1 cellular context compared by ENCODE assay signal in genomic region chr13:41148421-41149283, GRCh38.
TF ChIP-seq lines count a peak whose summit lies in the region.

No MANE protein-coding gene starts in this region.

TF ChIP-seq in HEK293, 187 proteins besides CTCF, POLR2A, EP300 and RAD21 (continued from another document and continues in another):
- TF ChIP-seq ZNF221 (tag by site-specific recombination; IDR thresholded peaks at IDR 0.05; ENCODE audit: borderline replicate concordance) (0 out of 2 replicates have a peak, but pooled peaks have one; percentile 45), ZNF223 (tag by site-specific recombination; IDR thresholded peaks at IDR 0.05) (no peak), ZNF133 (tag by site-specific recombination; IDR thresholded peaks at IDR 0.05) (no peak), ZNF558 (tag by site-specific recombination; IDR thresholded peaks at IDR 0.05) (peak; percentile 92), ZNF645 (tag by site-specific recombination; IDR thresholded peaks at IDR 0.05) (no peak), ZBTB20 (tag by site-specific recombination; IDR thresholded peaks at IDR 0.05) (no peak), ZNF138 (tag by site-specific recombination; IDR thresholded peaks at IDR 0.05; ENCODE audit: borderline replicate concordance) (no peak), YY1 (tag by site-specific recombination; IDR thresholded peaks at IDR 0.05) (0 out of 2 replicates have a peak, but pooled peaks have one; percentile 45), ZNF16 (tag by site-specific recombination; IDR thresholded peaks at IDR 0.05; ENCODE audit: low read depth) (no peak), ZNF112 (tag by site-specific recombination; IDR thresholded peaks at IDR 0.05) (no peak; the same call in none of the 2 replicates), ZSCAN30 (tag by site-specific recombination; IDR thresholded peaks at IDR 0.05) (peak; percentile 82; the same call in 1 of the 2 replicates), ZNF121 (tag by site-specific recombination; IDR thresholded peaks at IDR 0.05) (peak; percentile 61), ZNF416 (tag by site-specific recombination; IDR thresholded peaks at IDR 0.05) (peak; percentile 67; the same call in 1 of the 2 replicates), ZNF423 (tag by site-specific recombination; IDR thresholded peaks at IDR 0.05) (no peak), ZNF426 (tag by site-specific recombination; IDR thresholded peaks at IDR 0.05) (no peak), PRDM10 (tag by site-specific recombination; IDR thresholded peaks at IDR 0.05) (no peak), PRDM4 (tag by site-specific recombination; IDR thresholded peaks at IDR 0.05) (no peak), ZXDB (tag by site-specific recombination; IDR thresholded peaks at IDR 0.05) (no peak), ZNF621 (tag by site-specific recombination; IDR thresholded peaks at IDR 0.05) (peak; percentile 83), ZNF114 (tag by site-specific recombination; IDR thresholded peaks at IDR 0.05) (no peak), ZNF639 (tag by site-specific recombination; IDR thresholded peaks at IDR 0.05) (peak; percentile 85), ZBTB8A (tag by site-specific recombination; IDR thresholded peaks at IDR 0.05) (no peak), ZNF830 (tag by site-specific recombination; IDR thresholded peaks at IDR 0.05; ENCODE audit: low read depth) (no peak), ZNF140 (tag by site-specific recombination; IDR thresholded peaks at IDR 0.05) (no peak), ZSCAN4 (tag by site-specific recombination; IDR thresholded peaks at IDR 0.05) (no peak), ZNF596 (tag by site-specific recombination; IDR thresholded peaks at IDR 0.05) (no peak), REPIN1 (tag by site-specific recombination; IDR thresholded peaks at IDR 0.05; ENCODE audit: low read depth) (no peak), ZBTB48 (tag by site-specific recombination; IDR thresholded peaks at IDR 0.05) (no peak), ZNF768 (tag by site-specific recombination; IDR thresholded peaks at IDR 0.05) (no peak), ZNF19 (tag by site-specific recombination; IDR thresholded peaks at IDR 0.05; ENCODE audit: low read depth) (no peak), ZNF843 (tag by site-specific recombination; IDR thresholded peaks at IDR 0.05) (no peak), ZNF404 (tag by site-specific recombination; IDR thresholded peaks at IDR 0.05) (no peak), MYNN (tag by site-specific recombination; IDR thresholded peaks at IDR 0.05; ENCODE audit: borderline replicate concordance) (no peak), HOXD13 (CRISPR knock-in tag; IDR thresholded peaks at IDR 0.05; ENCODE audit: borderline replicate concordance) (no peak), SP7 (tag by site-specific recombination; IDR thresholded peaks at IDR 0.05) (peak; percentile 48; the same call in 1 of the 2 replicates), ZNF624 (tag by site-specific recombination; IDR thresholded peaks at IDR 0.05) (no peak), ZBTB1 (tag by site-specific recombination; IDR thresholded peaks at IDR 0.05) (no peak), KLF16 (tag by site-specific recombination; IDR thresholded peaks at IDR 0.05) (peak; percentile 54; the same call in 1 of the 2 replicates), ZNF660 (tag by site-specific recombination; IDR thresholded peaks at IDR 0.05) (no peak), ZNF626 (tag by site-specific recombination; IDR thresholded peaks at IDR 0.05) (peak; percentile 99), KLF17 (tag by site-specific recombination; IDR thresholded peaks at IDR 0.05) (peak; percentile 60), REST (tag by site-specific recombination; IDR thresholded peaks at IDR 0.05) (no peak), ZNF155 (tag by site-specific recombination; IDR thresholded peaks at IDR 0.05) (no peak), ZNF148 (tag by site-specific recombination; IDR thresholded peaks at IDR 0.05; ENCODE audit: borderline replicate concordance) (0 out of 2 replicates have a peak, but pooled peaks have one; percentile 36), BCL6B (tag by site-specific recombination; IDR thresholded peaks at IDR 0.05) (peak; percentile 33; the same call in 1 of the 2 replicates), ZNF837 (tag by site-specific recombination; IDR thresholded peaks at IDR 0.05) (no peak), ZNF157 (tag by site-specific recombination; IDR thresholded peaks at IDR 0.05) (no peak), KLF7 (tag by site-specific recombination; IDR thresholded peaks at IDR 0.05; ENCODE audit: borderline replicate concordance) (no peak)
